Comparison of ENCODE assay signal across 11 cellular contexts in genomic region chr2:232309592-232309991, GRCh38.
DNase-seq lines count a peak whose midpoint lies in the region; ATAC-seq, FAIRE-seq and TF ChIP-seq lines count a peak whose summit lies in the region.
"Had no signal": no experiment of that assay in that cellular context is flagged by ENCODE, and none has a peak within 500 bp of the region (broad histone marks: within the 10 kb centered on the region; RNA-seq: fewer than 3 reads in every experiment).

No MANE protein-coding gene starts in this region.

- peaks cover 8 to 40% (median 23%) of the 10 kb centered on the region in 11 experiments; a peak in 18 of 22 replicates for H3K36me3 ChIP-seq in BLaER1 treated with 17β-estradiol and CSF1 and Interleukin-3, amounts not matched to agents 10 nM and 100 nM
- no peaks in the 10 kb centered on the region for H3K36me3 ChIP-seq in CD4-positive, alpha-beta memory T cell (ENCODE audit: insufficient read depth, low read length)
- H3K36me3 ChIP-seq in keratinocyte (ENCODE audit: control insufficient read depth in 2 of 2, extremely low read depth in 1 of 2, insufficient read depth in 2 of 2, low read length in 2 of 2), result peaks cover 0 to 4% of the 10 kb centered on the region in 2 experiments

- H3K9ac ChIP-seq in BLaER1 treated with 17β-estradiol and CSF1 and Interleukin-3, amounts not matched to agents 10 nM and 100 nM, result peak overlapping the region in 7 of 11 experiments; percentile 21 to 58 (median 45); a peak in 12 of 22 replicates
- no peak overlapping the region for H3K9ac ChIP-seq in keratinocyte (ENCODE audit: control insufficient read depth, extremely low read depth, insufficient read depth, low read length)

- no peaks in the 10 kb centered on the region for H3K27me3 Mint-ChIP-seq in CD4-positive, alpha-beta memory T cell
- H3K27me3 Mint-ChIP-seq in activated CD8-positive, alpha-beta T cell treated with anti-CD3 and anti-CD28 coated beads for 36 hours, result no peaks in the 10 kb centered on the region

- peaks cover 3% of the 10 kb centered on the region for H3K9me1 ChIP-seq in keratinocyte (ENCODE audit: control insufficient read depth, extremely low read depth, insufficient read depth, low read length)

- H3K4me1 ChIP-seq in BLaER1 treated with 17β-estradiol and CSF1 and Interleukin-3, amounts not matched to agents 10 nM and 100 nM, result peaks cover 38 to 69% (median 58%) of the 10 kb centered on the region in 10 experiments
- peaks cover 62% of the 10 kb centered on the region for H3K4me1 ChIP-seq in CD4-positive, alpha-beta memory T cell (ENCODE audit: insufficient read depth, low read length)
- H3K4me1 ChIP-seq in keratinocyte (ENCODE audit: control insufficient read depth, extremely low read depth, insufficient read depth, low read length), result peaks cover 21% of the 10 kb centered on the region

- no peak overlapping the region for H3K4me3 ChIP-seq in BLaER1 treated with 17β-estradiol and CSF1 and Interleukin-3, amounts not matched to agents 10 nM and 100 nM
- peak overlapping the region in 1 of 2 donors; percentile 4 for H3K4me3 ChIP-seq in CD4-positive, alpha-beta memory T cell (ENCODE audit: low read length in 2 of 2)
- no peak overlapping the region for H3K4me3 ChIP-seq in keratinocyte (ENCODE audit: control insufficient read depth in 2 of 3, extremely low read depth in 1 of 3, insufficient read depth in 2 of 3, low read depth in 1 of 3, low read length in 3 of 3)

- H3K4me2 ChIP-seq in BLaER1 treated with 17β-estradiol and CSF1 and Interleukin-3, amounts not matched to agents 10 nM and 100 nM, result peak overlapping the region; percentile 67 to 86 (median 79)
- H3K4me2 ChIP-seq in keratinocyte (ENCODE audit: control insufficient read depth, extremely low read depth, insufficient read depth, low read depth, low read length), result no peak overlapping the region

- no peaks in the 10 kb centered on the region for H3K27me3 ChIP-seq in BLaER1 treated with 17β-estradiol and CSF1 and Interleukin-3, amounts not matched to agents 10 nM and 100 nM
- H3K27me3 ChIP-seq in CD4-positive, alpha-beta memory T cell (ENCODE audit: insufficient read depth, low read length), result no peaks in the 10 kb centered on the region
- no peaks in the 10 kb centered on the region for H3K27me3 ChIP-seq in keratinocyte (ENCODE audit: control insufficient read depth, extremely low read depth, insufficient read depth, low read length)

- dilution Hi-C loops in keratinocyte (cut with MboI; ENCODE audit: extremely low pct_ligation_motif_present, low sequenced_read_pairs), result no loop called here

- H3K4me1 Mint-ChIP-seq in CD4-positive, alpha-beta memory T cell, result peaks cover 48 to 75% (median 58%) of the 10 kb centered on the region in 4 donors
- H3K4me1 Mint-ChIP-seq in activated CD8-positive, alpha-beta T cell treated with anti-CD3 and anti-CD28 coated beads for 36 hours (ENCODE audit: low read depth), result peaks cover 60% of the 10 kb centered on the region

- H3K9me3 Mint-ChIP-seq in CD4-positive, alpha-beta memory T cell, result peaks cover 0 to 3% (median 0%) of the 10 kb centered on the region in 8 donors
- peaks cover 17% of the 10 kb centered on the region for H3K9me3 Mint-ChIP-seq in activated CD8-positive, alpha-beta T cell treated with anti-CD3 and anti-CD28 coated beads for 36 hours

- CTCF ChIA-PET in CD4-positive, alpha-beta memory T cell (lab: Charles Lee; ENCODE audit: partially characterized antibody), result interaction anchor here (1.0 to 8.1 kb wide), 5 partner anchors 8 to 17 kb away, joined by 4 to 58 read pairs (median 18); no protein-coding TSS in a partner anchor
- CTCF ChIA-PET in activated CD8-positive, alpha-beta T cell treated with anti-CD3 and anti-CD28 coated beads for 36 hours (lab: Charles Lee), result interaction anchor here (1.3 to 5.4 kb wide), 5 partner anchors 11 to 167 kb away, joined by 3 to 53 read pairs (median 22); no protein-coding TSS in a partner anchor

- H3K9me3 ChIP-seq in BLaER1 treated with 17β-estradiol and CSF1 and Interleukin-3, amounts not matched to agents 10 nM and 100 nM (replicated peaks in 1 of 11), result peaks cover 20 to 36% (median 27%) of the 10 kb centered on the region in 11 experiments
- H3K9me3 ChIP-seq in CD4-positive, alpha-beta memory T cell (ENCODE audit: control insufficient read depth in 1 of 2, low read length in 2 of 2), result no peaks in the 10 kb centered on the region
- H3K9me3 ChIP-seq in keratinocyte (ENCODE audit: control insufficient read depth, low read depth, low read length), result no peaks in the 10 kb centered on the region

- peak overlapping the region; percentile 38 to 80 (median 69) for H3K4me3 Mint-ChIP-seq in CD4-positive, alpha-beta memory T cell
- peak overlapping the region; percentile 31 for H3K4me3 Mint-ChIP-seq in activated CD8-positive, alpha-beta T cell treated with anti-CD3 and anti-CD28 coated beads for 36 hours

- no peaks in the 10 kb centered on the region for H3K79me2 ChIP-seq in keratinocyte (ENCODE audit: control insufficient read depth, insufficient read depth, low read length)

- H2AFZ ChIP-seq in keratinocyte (ENCODE audit: control insufficient read depth, low read length), result no peak overlapping the region

- peaks cover 4 to 14% of the 10 kb centered on the region in 2 donors for H3K36me3 Mint-ChIP-seq in CD4-positive, alpha-beta memory T cell
- H3K36me3 Mint-ChIP-seq in activated CD8-positive, alpha-beta T cell treated with anti-CD3 and anti-CD28 coated beads for 36 hours (ENCODE audit: low read depth), result peaks cover 31% of the 10 kb centered on the region

- ATAC-seq in activated CD8-positive, alpha-beta T cell treated with anti-CD3 and anti-CD28 coated beads for 36 hours, result peak; percentile 77
- no peak for ATAC-seq in HG02884 (IDR thresholded peaks at IDR 0.05; ENCODE audit: unreplicated experiment)
- no peak for ATAC-seq in GM19324 (IDR thresholded peaks at IDR 0.05; ENCODE audit: low FRiP score, unreplicated experiment)
- ATAC-seq in GM21390 (IDR thresholded peaks at IDR 0.05; ENCODE audit: unreplicated experiment), result no peak
- ATAC-seq: PC-3 had no signal

- intact Hi-C loops in CD4-positive, alpha-beta memory T cell (cut with micrococcal nuclease), result no loop called here
- intact Hi-C loops in activated CD8-positive, alpha-beta T cell treated with anti-CD3 and anti-CD28 coated beads for 36 hours (cut with micrococcal nuclease), result no loop called here

- FAIRE-seq in keratinocyte (lab: Jason Lieb, UNC), result peak; percentile 41

- no peak for TF ChIP-seq CTCF in activated CD8-positive, alpha-beta T cell treated with anti-CD3 and anti-CD28 coated beads for 36 hours (IDR thresholded peaks at IDR 0.05)
- TF ChIP-seq CTCF in keratinocyte (optimal IDR thresholded peaks at IDR 0.05 in 1 of 3, IDR thresholded peaks at IDR 0.05 in 1 of 3, conservative IDR thresholded peaks at IDR 0.05 in 1 of 3; ENCODE audit: extremely low read depth in 1 of 3, insufficient read depth in 2 of 3, low read length in 3 of 3), result no peak

- H4K20me1 ChIP-seq in BLaER1 treated with 17β-estradiol and CSF1 and Interleukin-3, amounts not matched to agents 10 nM and 100 nM, result no peaks in the 10 kb centered on the region
- H4K20me1 ChIP-seq in keratinocyte (ENCODE audit: control insufficient read depth, extremely low read depth, insufficient read depth, low read length), result no peaks in the 10 kb centered on the region

- POLR2A ChIA-PET in CD4-positive, alpha-beta memory T cell (lab: Charles Lee; ENCODE audit: partially characterized antibody), result interaction anchor here (0.9 to 1.6 kb wide), 6 partner anchors 8 to 241 kb away, joined by 3 to 6 read pairs (median 4); partner anchors contain the start of genes EIF4E2 and TIGD1
- POLR2A ChIA-PET in activated CD8-positive, alpha-beta T cell treated with anti-CD3 and anti-CD28 coated beads for 36 hours (lab: Charles Lee), result interaction anchor here (0.6 to 1.4 kb wide), 5 partner anchors 9 to 383 kb away, joined by 3 to 5 read pairs (median 3); partner anchors contain the start of gene NPPC

- H3K27ac Mint-ChIP-seq in CD4-positive, alpha-beta memory T cell, result peak overlapping the region; percentile 86 to 95 (median 90)
- H3K27ac Mint-ChIP-seq in activated CD8-positive, alpha-beta T cell treated with anti-CD3 and anti-CD28 coated beads for 36 hours, result peak overlapping the region; percentile 89

- peak overlapping the region in 10 of 11 experiments; percentile 19 to 73 (median 54); a peak in 18 of 22 replicates for H3K27ac ChIP-seq in BLaER1 treated with 17β-estradiol and CSF1 and Interleukin-3, amounts not matched to agents 10 nM and 100 nM
- peak overlapping the region; percentile 35 for H3K27ac ChIP-seq in CD4-positive, alpha-beta memory T cell (ENCODE audit: low read depth, low read length)
- no peak overlapping the region for H3K27ac ChIP-seq in keratinocyte (ENCODE audit: control insufficient read depth, insufficient read depth, low read length)

- no peak for DNase-seq in CD4-positive, alpha-beta memory T cell
- DNase-seq in activated CD8-positive, alpha-beta T cell treated with anti-CD3 and anti-CD28 coated beads for 36 hours, result peak; percentile 69
- DNase-seq in keratinocyte (ENCODE audit: low read depth, low spot score) (no peak), NCI-H748 (lab: John Stamatoyannopoulos, UW; ENCODE audit: unreplicated experiment) (no peak)
- DNase-seq: central memory CD4-positive, alpha-beta T cell; NCI-H1092 treated with DMSO at 0.1 percent for 48 hours; PC-3 had no signal
